Comparison of ENCODE assay signal across 13 cellular contexts in the genomic region with DNA sequence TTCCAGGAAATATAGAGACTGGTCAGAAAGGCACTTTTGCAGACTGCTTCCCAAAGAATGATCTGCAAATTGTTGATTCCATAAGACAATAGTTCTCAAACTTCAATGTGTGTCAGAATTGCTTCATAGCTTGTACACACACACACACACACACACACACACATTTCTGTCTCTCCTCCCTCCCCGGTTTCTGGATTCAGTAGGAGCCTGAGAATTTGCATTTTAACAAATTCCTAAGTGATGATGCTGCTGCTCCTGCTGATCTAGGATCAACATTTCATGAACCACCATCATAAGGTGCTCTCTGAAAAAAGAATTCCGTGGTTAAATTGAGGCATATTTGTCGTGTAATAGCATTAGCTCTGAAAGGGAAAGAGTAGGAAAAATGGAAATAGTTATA. TPM values are rescaled to one million over a fixed set of nuclear protein-coding genes. Genes with fewer than 3 reads are reported as not detected.
A peak's percentile ranks its signal among the peaks of the same experiment; 100 is the strongest.
DNase-seq lines count a peak whose midpoint lies in the region; ATAC-seq, FAIRE-seq and TF ChIP-seq lines count a peak whose summit lies in the region.
"Had no signal": no experiment of that assay in that cellular context is flagged by ENCODE, and none has a peak within 500 bp of the region (broad histone marks: within the 10 kb centered on the region; RNA-seq: fewer than 3 reads in every experiment).

No MANE protein-coding gene starts in this region.

- ATAC-seq in GM21786 (IDR thresholded peaks at IDR 0.05; ENCODE audit: unreplicated experiment) (no peak), HG03139 (IDR thresholded peaks at IDR 0.05; ENCODE audit: unreplicated experiment) (no peak)

- POLR2A ChIA-PET in H1 (lab: Charles Lee; ENCODE audit: partially characterized antibody): no interaction called here

- H3K36me3 ChIP-seq in H1 (ENCODE audit: control insufficient read depth in 2 of 4, insufficient read depth in 4 of 4, low read length in 3 of 4) (no peaks in the 10 kb centered on the region), mesendoderm (ENCODE audit: control insufficient read depth, insufficient read depth, low read length) (no peaks in the 10 kb centered on the region)
- H3K36me3 ChIP-seq: neutrophil had no signal

- H2BK20ac ChIP-seq in H1 (ENCODE audit: low read length): no peak overlapping the region

- no peak overlapping the region for H4K91ac ChIP-seq in H1 (replicated peaks; ENCODE audit: insufficient read length, low read length)

- no peak for FAIRE-seq in H1 (lab: Jason Lieb, UNC)

- no peaks in the 10 kb centered on the region for H3K9me3 ChIP-seq in H1 (ENCODE audit: insufficient read depth in 2 of 2, low read depth in 1 of 2, low read length in 1 of 2)
- H3K9me3 ChIP-seq: neutrophil, testis had no signal

- H3K4me1 ChIP-seq in H1 (replicated peaks in 1 of 4; ENCODE audit: control insufficient read depth in 3 of 4, insufficient read depth in 4 of 4, low read length in 3 of 4): peaks cover 0 to 2% (median under 1%) of the 10 kb centered on the region in 4 experiments; a peak in 3 of 7 replicates
- peaks cover 9% of the 10 kb centered on the region for H3K4me1 ChIP-seq in mesendoderm (ENCODE audit: control insufficient read depth, low read depth, low read length)

- no peak overlapping the region for H2BK5ac ChIP-seq in H1 (ENCODE audit: low read depth, low read length)
- H2BK5ac ChIP-seq in mesendoderm (ENCODE audit: low read length): no peak overlapping the region

- H3K79me1 ChIP-seq in H1 (ENCODE audit: low read depth, low read length): no peaks in the 10 kb centered on the region
- no peaks in the 10 kb centered on the region for H3K79me1 ChIP-seq in mesendoderm (ENCODE audit: low read length)

- H3K9ac ChIP-seq in H1 (replicated peaks in 1 of 4; ENCODE audit: extremely low read depth in 1 of 4, low read depth in 3 of 4, low read length in 3 of 4) (no peak overlapping the region), mesendoderm (ENCODE audit: low read length) (no peak overlapping the region)

- no peaks in the 10 kb centered on the region for H3K23me2 ChIP-seq in H1 (ENCODE audit: low read depth, low read length)

- 9% methylated on average over 3 of the region's 3 CpGs; no CpG with 5 or more reads in 1 of the 2 experiments for WGBS in H1 (ENCODE audit: extremely low coverage in 1 of 2, insufficient coverage in 1 of 2, insufficient read length in 1 of 2, insufficient replicate concordance in 2 of 2, low coverage in 1 of 2, low lambda C conversion rate in 2 of 2, missing lambda C conversion rate in 1 of 2), 2 experiments
- no CpG with 5 or more reads among the region's 3 CpGs for WGBS in mesendoderm (ENCODE audit: extremely low coverage, insufficient coverage, low lambda C conversion rate)

- H3K4me3 ChIP-seq in H1 (ENCODE audit: extremely low read depth in 1 of 4, insufficient read depth in 2 of 4, low read depth in 3 of 4, low read length in 4 of 4): no peak overlapping the region
- H3K4me3 ChIP-seq in mesendoderm (ENCODE audit: low read length): no peak overlapping the region
- H3K4me3 ChIP-seq: testis had no signal

- CTCF ChIA-PET in H1 (lab: Charles Lee; ENCODE audit: partially characterized antibody): interaction anchor here (0.8 to 1.5 kb wide), 3 partner anchors 47 to 299 kb away, joined by 3 to 4 read pairs (median 3); partner anchors contain the start of gene TMEM135

- H3K23ac ChIP-seq in H1 (ENCODE audit: insufficient read length) (no peak overlapping the region), mesendoderm (ENCODE audit: low read length) (no peak overlapping the region)

- H2BK15ac ChIP-seq in H1 (ENCODE audit: low read length) (no peak overlapping the region), mesendoderm (replicated peaks; ENCODE audit: low read depth) (no peak overlapping the region)

- H3K79me2 ChIP-seq in H1 (ENCODE audit: control insufficient read depth in 1 of 2, insufficient read depth in 2 of 2, low read length in 2 of 2) (no peaks in the 10 kb centered on the region), mesendoderm (ENCODE audit: control insufficient read depth, insufficient read depth, low read length) (no peaks in the 10 kb centered on the region)

- TF ChIP-seq CTCF in H1 (IDR thresholded peaks at IDR 0.05; ENCODE audit: control extremely low read depth in 1 of 3, insufficient read depth in 1 of 3, low read depth in 1 of 3, low read length in 3 of 3): no peak

- H4K20me1 ChIP-seq in H1 (replicated peaks in 1 of 2; ENCODE audit: control insufficient read depth in 1 of 2, insufficient read depth in 2 of 2, low read length in 2 of 2): no peaks in the 10 kb centered on the region

- DNase-seq in Daoy (ENCODE audit: low read depth) (peak; percentile 35), NCI-H526 treated with DMSO at 0.1 percent for 48 hours (lab: John Stamatoyannopoulos, UW) (peak; percentile 37), H1 (ENCODE audit: low read depth in 1 of 2, low spot score in 2 of 2) (peak in 1 of 2 experiments; percentile 25), mesendoderm (peak; percentile 95), OCI-M2 (lab: John Stamatoyannopoulos, UW; ENCODE audit: unreplicated experiment) (no peak)
- DNase-seq in stimulated activated CD4-positive, alpha-beta T cell treated with anti-CD3 and anti-CD28 coated beads, Interleukin-15, amount 100 ng/mL, for 24 hours: no peak
- DNase-seq: activated effector memory CD4-positive, alpha-beta T cell treated with anti-CD3 and anti-CD28 coated beads, Interleukin-2, amount 50 U/mL, for 16 hours; immature natural killer cell; NCI-H1092; testis had no signal

- no peak overlapping the region for H4K5ac ChIP-seq in H1 (ENCODE audit: insufficient read length, low read depth, low read length)
- H4K5ac ChIP-seq in mesendoderm (ENCODE audit: low read length): no peak overlapping the region

- no peak overlapping the region for H3K14ac ChIP-seq in H1 (ENCODE audit: insufficient read length)

- H2AFZ ChIP-seq in H1 (ENCODE audit: low read length): no peak overlapping the region

- H3K27ac ChIP-seq in H1 (ENCODE audit: low read depth, low read length) (no peak overlapping the region), mesendoderm (ENCODE audit: low read depth, low read length) (no peak overlapping the region)
- H3K27ac ChIP-seq: neutrophil, testis had no signal

- TF ChIP-seq RAD21 in H1 (IDR thresholded peaks at IDR 0.05 in 1 of 2, conservative IDR thresholded peaks at IDR 0.05 in 1 of 2; ENCODE audit: low read depth in 2 of 2, low read length in 2 of 2): no peak

- H3K4ac ChIP-seq in H1 (replicated peaks; ENCODE audit: insufficient read length, low read depth, low read length) (no peak overlapping the region), mesendoderm (ENCODE audit: low read depth, low read length) (no peak overlapping the region)

- no peak for TF ChIP-seq EP300 in H1 (IDR thresholded peaks at IDR 0.05; ENCODE audit: borderline replicate concordance in 1 of 2, low read depth in 2 of 2, low read length in 2 of 2)

- no peak overlapping the region for H2BK120ac ChIP-seq in H1 (replicated peaks; ENCODE audit: low read depth, low read length)
- H2BK120ac ChIP-seq in mesendoderm (ENCODE audit: low read depth, low read length): no peak overlapping the region

- no peak overlapping the region for H2BK12ac ChIP-seq in H1 (ENCODE audit: low read depth, low read length)

- TF ChIP-seq POLR2A in H1 (IDR thresholded peaks at IDR 0.05; ENCODE audit: control extremely low read depth in 1 of 2, low read depth in 2 of 2, low read length in 2 of 2): no peak

- H2AK5ac ChIP-seq in H1 (ENCODE audit: low read depth, low read length) (no peak overlapping the region), mesendoderm (ENCODE audit: low read length) (no peak overlapping the region)

- H3K27me3 ChIP-seq in H1 (replicated peaks in 1 of 4; ENCODE audit: control insufficient read depth in 3 of 4, extremely low read depth in 1 of 4, insufficient read depth in 3 of 4, low read length in 3 of 4): no peaks in the 10 kb centered on the region
- H3K27me3 ChIP-seq in mesendoderm (ENCODE audit: insufficient read depth, low read length, poor library complexity): no peaks in the 10 kb centered on the region
- H3K27me3 ChIP-seq: neutrophil, testis had no signal

- H3K56ac ChIP-seq in H1 (replicated peaks; ENCODE audit: insufficient read length, low read depth, low read length) (no peak overlapping the region), mesendoderm (ENCODE audit: low read length) (peak overlapping the region; percentile 79)

- H3K4me2 ChIP-seq in H1 (ENCODE audit: insufficient read depth in 1 of 2, low read depth in 2 of 2, low read length in 2 of 2) (no peak overlapping the region; a peak in 1 of 4 replicates), mesendoderm (ENCODE audit: low read length) (no peak overlapping the region)

- H3K18ac ChIP-seq in H1 (ENCODE audit: extremely low read depth, low read length): no peak overlapping the region
- H3K18ac ChIP-seq in mesendoderm (ENCODE audit: low read length): peak overlapping the region; percentile 60

- H4K8ac ChIP-seq in H1 (ENCODE audit: extremely low read depth, insufficient read depth, low read length) (no peak overlapping the region), mesendoderm (ENCODE audit: low read depth, low read length) (no peak overlapping the region)

TF ChIP-seq in H1, 55 proteins besides CTCF, POLR2A, EP300 and RAD21 (continues in another document):
- no peak for TF ChIP-seq KDM4A (IDR thresholded peaks at IDR 0.05; ENCODE audit: low read depth, low read length, severe bottlenecking)

RNA-seq across cellular contexts. Expression of gene FZD4, which starts 35.3 kb away (rescaled TPM):
- total RNA-seq in Daoy (2014; rRNA removed; shearing (Covaris generic)): 1.9 and 2.9 TPM in 2 replicates
- total RNA-seq in H1 (2021; fragmentation: NEBNext Ultra II Directional; extraction: Animal tissue kit (Norgen Biotek cat#: 25700)): 6.8 and 7.1 TPM in 2 replicates
- polyA plus RNA-seq in H1 (2011; rRNA removed): 3.0 and 3.1 TPM in 2 replicates
- polyA plus RNA-seq in H1 (2011; cell fraction: cytosol; rRNA removed): 3.3 TPM
- 2.1 TPM for polyA plus RNA-seq in H1 (2011; cell fraction: nucleus; rRNA removed)
- 2.5 to 3.6 TPM (median 3.0 TPM) in 4 replicates for polyA plus RNA-seq in H1 (2012, experiment 1 of 2)
- polyA plus RNA-seq in H1 (2012, experiment 2 of 2): 0.35 TPM
- polyA plus RNA-seq in H1 (2013, experiment 1 of 2): 6.1 TPM
- polyA plus RNA-seq in H1 (2013, experiment 2 of 2): 6.4 TPM
- 6.1 and 6.8 TPM in 2 replicates for polyA minus RNA-seq in H1 (2011; rRNA and poly(A)+ RNA removed)
- polyA minus RNA-seq in H1 (2011; cell fraction: cytosol; rRNA and poly(A)+ RNA removed): 3.4 TPM
- 5.1 TPM for polyA minus RNA-seq in H1 (2011; cell fraction: nucleus; rRNA and poly(A)+ RNA removed)
- polyA plus RNA-seq in mesendoderm (2013, experiment 1 of 2): 4.7 TPM
- polyA plus RNA-seq in mesendoderm (2013, experiment 2 of 2): 4.2 TPM

RNA-seq across cellular contexts. Expression of gene TMEM135, which starts 47.2 kb away (rescaled TPM):
- 5.4 and 8.3 TPM in 2 replicates for total RNA-seq in Daoy (2014; rRNA removed; shearing (Covaris generic))
- total RNA-seq in H1 (2021; fragmentation: NEBNext Ultra II Directional; extraction: Animal tissue kit (Norgen Biotek cat#: 25700)): 24.8 and 31.3 TPM in 2 replicates
- polyA plus RNA-seq in H1 (2011; rRNA removed): 9.3 and 19.1 TPM in 2 replicates
- 21.6 TPM for polyA plus RNA-seq in H1 (2011; cell fraction: cytosol; rRNA removed)
- 17.0 TPM for polyA plus RNA-seq in H1 (2011; cell fraction: nucleus; rRNA removed)
- polyA plus RNA-seq in H1 (2012, experiment 1 of 2): 9.0 to 21.6 TPM (median 15.5 TPM) in 4 replicates
- polyA plus RNA-seq in H1 (2012, experiment 2 of 2): 1.7 TPM
- 15.6 TPM for polyA plus RNA-seq in H1 (2013, experiment 1 of 2)
- 18.2 TPM for polyA plus RNA-seq in H1 (2013, experiment 2 of 2)
- 32.6 and 32.7 TPM in 2 replicates for polyA minus RNA-seq in H1 (2011; rRNA and poly(A)+ RNA removed)
- polyA minus RNA-seq in H1 (2011; cell fraction: cytosol; rRNA and poly(A)+ RNA removed): 15.9 TPM
- 115 TPM for polyA minus RNA-seq in H1 (2011; cell fraction: nucleus; rRNA and poly(A)+ RNA removed)
- 24.1 TPM for polyA plus RNA-seq in mesendoderm (2013, experiment 1 of 2)
- 24.8 TPM for polyA plus RNA-seq in mesendoderm (2013, experiment 2 of 2)

Comparison
In these comparisons a context has a peak if more than half of its experiments do, and no peak if none do; other contexts are left out.
1. DNase-seq: peak in Daoy (single experiment), NCI-H526 treated with DMSO at 0.1 percent for 48 hours (single experiment) and mesendoderm (single experiment); none in stimulated activated CD4-positive, alpha-beta T cell treated with anti-CD3 and anti-CD28 coated beads, Interleukin-15, amount 100 ng/mL, for 24 hours (single experiment) and OCI-M2 (single experiment).